ENCODE assay signal across 14 cellular contexts in genomic region chr20:13741879-13742278, GRCh38. TPM values are rescaled to one million over a fixed set of nuclear protein-coding genes. Genes with fewer than 3 reads are reported as not detected.
A peak's percentile ranks its signal among the peaks of the same experiment; 100 is the strongest.
DNase-seq lines count a peak whose midpoint lies in the region; ATAC-seq, FAIRE-seq and TF ChIP-seq lines count a peak whose summit lies in the region.
"Had no signal": no experiment of that assay in that cellular context is flagged by ENCODE, and none has a peak within 500 bp of the region (broad histone marks: within the 10 kb centered on the region; RNA-seq: fewer than 3 reads in every experiment).

No MANE protein-coding gene starts in this region.

- no peak overlapping the region for H2AFZ ChIP-seq in K562 (ENCODE audit: low read depth, low read length)
- H2AFZ ChIP-seq: GM23248 had no signal

- H3K9ac ChIP-seq in K562 (ENCODE audit: insufficient read depth in 1 of 2, low read depth in 2 of 2, low read length in 2 of 2) = no peak overlapping the region
- H3K9ac ChIP-seq: BLaER1 treated with 17β-estradiol and CSF1 and Interleukin-3, amounts not matched to agents 10 nM and 100 nM; GM23248 had no signal

- intact Hi-C loops in K562 (cut with micrococcal nuclease) = no loop called here

- FAIRE-seq in A549 (lab: Jason Lieb, UNC) (no peak), K562 (lab: Jason Lieb, UNC) (no peak)
- FAIRE-seq: GM18507, H54 had no signal

- POLR2A ChIA-PET in A549 (lab: Yijun Ruan, JAX) (no interaction called here), K562 (lab: Yijun Ruan, JAX) (no interaction called here)

- no peak for TF ChIP-seq POLR2A in A549 (IDR thresholded peaks at IDR 0.05; ENCODE audit: low read length)
- TF ChIP-seq POLR2A in K562 (conservative IDR thresholded peaks at IDR 0.05) = no peak

- TF ChIP-seq RAD21 in A549 (conservative IDR thresholded peaks at IDR 0.05 in 1 of 2, IDR thresholded peaks at IDR 0.05 in 1 of 2) (no peak), K562 (CRISPR knock-in tag; conservative IDR thresholded peaks at IDR 0.05 in 1 of 2, IDR thresholded peaks at IDR 0.05 in 1 of 2) (no peak)

- CTCF ChIA-PET in A549 (lab: Yijun Ruan, JAX) = interaction anchor here (1.1 kb wide), 1 partner anchor 20 kb away, joined by 3 read pairs; no protein-coding TSS in a partner anchor
- CTCF ChIA-PET in K562 (lab: Yijun Ruan, JAX; ENCODE audit: low intra/inter-chr PET ratio) = interaction anchor here (0.7 kb wide), 1 partner anchor 38 kb away, joined by 3 read pairs; no protein-coding TSS in a partner anchor

- peak; percentile 49 for ATAC-seq in activated naive CD8-positive, alpha-beta T cell treated with anti-CD3 and anti-CD28 coated beads, Interleukin-2, amount 50 U/mL, for 24 hours
- ATAC-seq in A549 (no peak), K562 (no peak)

- H3K27ac ChIP-seq in A549 (peak overlapping the region in 1 of 2 experiments; percentile 48; a peak in 1 of 6 replicates), K562 (ENCODE audit: extremely low read depth, low read depth, low read length) (no peak overlapping the region)
- H3K27ac ChIP-seq: BLaER1 treated with 17β-estradiol and CSF1 and Interleukin-3, amounts not matched to agents 10 nM and 100 nM; GM23248 had no signal

- H3K4me2 ChIP-seq in A549 = no peak overlapping the region
- H3K4me2 ChIP-seq in K562 (ENCODE audit: insufficient read depth, low read length) = no peak overlapping the region
- H3K4me2 ChIP-seq: BLaER1 treated with 17β-estradiol and CSF1 and Interleukin-3, amounts not matched to agents 10 nM and 100 nM had no signal

- no peaks in the 10 kb centered on the region for H3K27me3 Mint-ChIP-seq in activated naive CD8-positive, alpha-beta T cell treated with anti-CD3 and anti-CD28 coated beads, Interleukin-2, amount 50 U/mL, for 24 hours
- no peaks in the 10 kb centered on the region for H3K27me3 Mint-ChIP-seq in activated naive CD8-positive, alpha-beta T cell treated with anti-CD3 and anti-CD28 coated beads for 36 hours
- H3K27me3 Mint-ChIP-seq: CD4-positive, CD25-positive, alpha-beta regulatory T cell; IgD-negative memory B cell had no signal

- no peaks in the 10 kb centered on the region for H4K20me1 ChIP-seq in K562 (replicated peaks; ENCODE audit: control insufficient read depth, insufficient read depth, low read length)

- no peaks in the 10 kb centered on the region; the same call in 2 of the 3 replicates for H3K79me2 ChIP-seq in K562 (ENCODE audit: control insufficient read depth, insufficient read depth, low read length)

- peaks cover 22% of the 10 kb centered on the region for H3K9me3 Mint-ChIP-seq in activated naive CD8-positive, alpha-beta T cell treated with anti-CD3 and anti-CD28 coated beads, Interleukin-2, amount 50 U/mL, for 24 hours
- peaks cover 20% of the 10 kb centered on the region for H3K9me3 Mint-ChIP-seq in activated naive CD8-positive, alpha-beta T cell treated with anti-CD3 and anti-CD28 coated beads for 36 hours

- H3K4me1 Mint-ChIP-seq in activated naive CD8-positive, alpha-beta T cell treated with anti-CD3 and anti-CD28 coated beads, Interleukin-2, amount 50 U/mL, for 24 hours = peaks cover 19% of the 10 kb centered on the region
- peaks cover 10% of the 10 kb centered on the region for H3K4me1 Mint-ChIP-seq in activated naive CD8-positive, alpha-beta T cell treated with anti-CD3 and anti-CD28 coated beads for 36 hours

- H3K4me3 ChIP-seq in A549 (no peak overlapping the region), K562 (no peak overlapping the region)
- H3K4me3 ChIP-seq: GM23248 had no signal

- BruUV-seq in K562 (replicated peaks; lab: Mats Ljungman, UMichigan) = no TSS peak

- in situ Hi-C loops in K562 (cut with MboI) = no loop called here

- TF ChIP-seq EP300 in A549 (IDR thresholded peaks at IDR 0.05) = no peak
- no peak for TF ChIP-seq EP300 in K562 (IDR thresholded peaks at IDR 0.05; ENCODE audit: low read length)

- H3K9me3 ChIP-seq in A549 (peaks cover 15% of the 10 kb centered on the region), K562 (replicated peaks; ENCODE audit: control insufficient read depth, insufficient read depth, low read depth, low read length) (no peaks in the 10 kb centered on the region)

- H3K27ac Mint-ChIP-seq in activated naive CD8-positive, alpha-beta T cell treated with anti-CD3 and anti-CD28 coated beads, Interleukin-2, amount 50 U/mL, for 24 hours = peak overlapping the region; percentile 25
- H3K27ac Mint-ChIP-seq in activated naive CD8-positive, alpha-beta T cell treated with anti-CD3 and anti-CD28 coated beads for 36 hours = no peak overlapping the region
- H3K27ac Mint-ChIP-seq: CD4-positive, CD25-positive, alpha-beta regulatory T cell; IgD-negative memory B cell had no signal

- H3K27me3 ChIP-seq in K562 (ENCODE audit: control insufficient read depth in 2 of 2, insufficient read depth in 2 of 2, low read length in 2 of 2) = no peaks in the 10 kb centered on the region
- H3K27me3 ChIP-seq: BLaER1 treated with 17β-estradiol and CSF1 and Interleukin-3, amounts not matched to agents 10 nM and 100 nM had no signal

- 94% methylated on average over 6 of the region's 6 CpGs for WGBS in A549 (ENCODE audit: missing lambda C conversion rate)
- 79% methylated on average over 6 of the region's 6 CpGs for WGBS in K562 (ENCODE audit: insufficient coverage, low coverage, missing lambda C conversion rate)

- TF ChIP-seq CTCF in A549 (IDR thresholded peaks at IDR 0.05) = no peak
- TF ChIP-seq CTCF in K562 (IDR thresholded peaks at IDR 0.05 in 2 of 3, conservative IDR thresholded peaks at IDR 0.05 in 1 of 3; ENCODE audit: insufficient read depth in 2 of 3, low read depth in 1 of 3, low read length in 3 of 3) = no peak

- H3K4me3 Mint-ChIP-seq in activated naive CD8-positive, alpha-beta T cell treated with anti-CD3 and anti-CD28 coated beads, Interleukin-2, amount 50 U/mL, for 24 hours = no peak overlapping the region
- H3K4me3 Mint-ChIP-seq in activated naive CD8-positive, alpha-beta T cell treated with anti-CD3 and anti-CD28 coated beads for 36 hours = no peak overlapping the region
- H3K4me3 Mint-ChIP-seq: CD4-positive, CD25-positive, alpha-beta regulatory T cell; IgD-negative memory B cell had no signal

- H3K4me1 ChIP-seq in A549 (no peaks in the 10 kb centered on the region), K562 (replicated peaks in 1 of 2; ENCODE audit: control insufficient read depth in 2 of 2, insufficient read depth in 2 of 2, low read length in 2 of 2) (no peaks in the 10 kb centered on the region; a peak in 1 of 5 replicates)

- DNase-seq in activated naive CD8-positive, alpha-beta T cell treated with anti-CD3 and anti-CD28 coated beads, Interleukin-2, amount 50 U/mL, for 24 hours = no peak
- DNase-seq in activated naive CD8-positive, alpha-beta T cell treated with anti-CD3 and anti-CD28 coated beads for 36 hours = no peak
- DNase-seq in A549 (ENCODE audit: low read depth in 1 of 2, low spot score in 1 of 2) (no peak), HT-29 (ENCODE audit: low spot score) (peak; percentile 12), K562 (ENCODE audit: extremely low read depth in 1 of 4, low spot score in 3 of 4) (no peak), GM19240 (ENCODE audit: insufficient read length, low spot score) (no peak), inferior parietal cortex (ENCODE audit: extremely low spot score) (no peak)
- DNase-seq: CD4-positive, CD25-positive, alpha-beta regulatory T cell; DMS53; GM23248 had no signal

- H3K36me3 Mint-ChIP-seq in activated naive CD8-positive, alpha-beta T cell treated with anti-CD3 and anti-CD28 coated beads, Interleukin-2, amount 50 U/mL, for 24 hours (ENCODE audit: low read depth) = peaks cover 75% of the 10 kb centered on the region
- H3K36me3 Mint-ChIP-seq in activated naive CD8-positive, alpha-beta T cell treated with anti-CD3 and anti-CD28 coated beads for 36 hours = peaks cover 65% of the 10 kb centered on the region

- H3K9me1 ChIP-seq in K562 (ENCODE audit: control insufficient read depth, insufficient read depth, low read length) = no peaks in the 10 kb centered on the region

- H3K36me3 ChIP-seq in K562 (ENCODE audit: control insufficient read depth, insufficient read depth, low read length) = peaks cover 40% of the 10 kb centered on the region; the same call in 1 of the 3 replicates

RNA-seq across cellular contexts. Expression of gene ESF1, which starts 42.8 kb away (rescaled TPM):
- total RNA-seq in activated naive CD8-positive, alpha-beta T cell treated with anti-CD3 and anti-CD28 coated beads for 36 hours = 10 to 100 TPM; 26.8 to 29.2 TPM
- polyA plus RNA-seq in A549 (2011; rRNA removed) (12.2 and 30.5 TPM in 2 replicates), A549 (2017; fragmentation: RNase III; extraction: RNeasy Plus Mini Kit Qiagen cat#74134 plus additional on column Dnase treatment) (30.6 to 34.8 TPM (median 32.3 TPM) in 3 replicates), K562 (2011; rRNA removed) (6.1 and 7.0 TPM in 2 replicates), K562 (2014; fragmentation: Illumina TruSeq; extraction: Trizol) (21.7 and 28.9 TPM in 2 replicates), K562 (2014; fragmentation: Nextera tagmentation; extraction: Ambion mirVana) (10 to 100 TPM; 14.7 to 15.8 TPM), K562 (2014; rRNA removed) (17.4 and 19.2 TPM in 2 replicates)
- 2.3 and 3.1 TPM in 2 replicates for polyA plus RNA-seq in A549 (2012; cell fraction: cytosol; rRNA removed)
- polyA plus RNA-seq in A549 (2012; cell fraction: nucleus; rRNA removed) = 1.1 and 1.4 TPM in 2 replicates
- polyA minus RNA-seq in A549 (2011; rRNA and poly(A)+ RNA removed) = 1.7 and 1.8 TPM in 2 replicates
- 3.7 and 4.7 TPM in 2 replicates for total RNA-seq in HT-29 (2014; rRNA removed; shearing (Covaris generic))
- total RNA-seq in K562 (2011; cell fraction: chromatin; rRNA removed; ENCODE audit: low replicate concordance) = 1.6 and 23.4 TPM in 2 replicates
- 1.0 and 2.2 TPM in 2 replicates for total RNA-seq in K562 (2011; cell fraction: nucleolus; rRNA removed)
- total RNA-seq in K562 (2011; cell fraction: nucleoplasm; rRNA removed) = 3.4 and 4.7 TPM in 2 replicates
- total RNA-seq in K562 (2014; rRNA removed) (16.0 and 18.6 TPM in 2 replicates), K562 (2014; rRNA removed; fragmentation: Illumina TruSeq; extraction: Trizol) (30.4 and 32.8 TPM in 2 replicates), K562 (2015; rRNA removed; fragmentation: Illumina TruSeq; extraction: Trizol) (27.5 and 29.2 TPM in 2 replicates), K562 (2021) (13.8 and 14.0 TPM in 2 replicates)
- polyA plus RNA-seq in K562 (2011; cell fraction: cytosol; rRNA removed) = 0.25 and 1.1 TPM in 2 replicates
- polyA plus RNA-seq in K562 (2011; cell fraction: nucleus; rRNA removed) = 1.2 and 2.3 TPM in 2 replicates
- 7.1 and 15.7 TPM in 2 replicates for polyA plus RNA-seq in K562 (2012)
- polyA minus RNA-seq in K562 (2011; rRNA and poly(A)+ RNA removed) = 12.0 and 17.8 TPM in 2 replicates
- 4.0 and 6.5 TPM in 2 replicates for polyA minus RNA-seq in K562 (2011; cell fraction: cytosol; rRNA and poly(A)+ RNA removed)
- polyA minus RNA-seq in K562 (2011; cell fraction: nucleus; rRNA and poly(A)+ RNA removed) = 5.4 and 15.1 TPM in 2 replicates

RNA-seq across cellular contexts. Expression of gene NDUFAF5, which starts 42.9 kb away (rescaled TPM):
- 10 to 100 TPM; 31.5 to 31.9 TPM for total RNA-seq in activated naive CD8-positive, alpha-beta T cell treated with anti-CD3 and anti-CD28 coated beads for 36 hours
- polyA plus RNA-seq in A549 (2011; rRNA removed) (36.6 and 53.5 TPM in 2 replicates), A549 (2017; fragmentation: RNase III; extraction: RNeasy Plus Mini Kit Qiagen cat#74134 plus additional on column Dnase treatment) (25.4 to 29.2 TPM (median 27.0 TPM) in 3 replicates), K562 (2011; rRNA removed) (25.3 and 29.5 TPM in 2 replicates), K562 (2014; fragmentation: Illumina TruSeq; extraction: Trizol) (20.3 and 20.5 TPM in 2 replicates), K562 (2014; fragmentation: Nextera tagmentation; extraction: Ambion mirVana) (10 to 100 TPM; 27.3 to 32.3 TPM), K562 (2014; rRNA removed) (25.5 and 31.8 TPM in 2 replicates)
- 14.2 and 16.2 TPM in 2 replicates for polyA plus RNA-seq in A549 (2012; cell fraction: cytosol; rRNA removed)
- polyA plus RNA-seq in A549 (2012; cell fraction: nucleus; rRNA removed) = 7.9 and 20.2 TPM in 2 replicates
- polyA minus RNA-seq in A549 (2011; rRNA and poly(A)+ RNA removed) = 14.5 and 16.4 TPM in 2 replicates
- total RNA-seq in HT-29 (2014; rRNA removed; shearing (Covaris generic)) = 15.7 and 19.9 TPM in 2 replicates
- total RNA-seq in K562 (2011; cell fraction: chromatin; rRNA removed; ENCODE audit: low replicate concordance) = 14.1 and 79.1 TPM in 2 replicates
- 13.7 and 15.5 TPM in 2 replicates for total RNA-seq in K562 (2011; cell fraction: nucleolus; rRNA removed)
- total RNA-seq in K562 (2011; cell fraction: nucleoplasm; rRNA removed) = 20.4 and 28.9 TPM in 2 replicates
- total RNA-seq in K562 (2014; rRNA removed) (16.1 and 17.2 TPM in 2 replicates), K562 (2014; rRNA removed; fragmentation: Illumina TruSeq; extraction: Trizol) (30.3 and 36.5 TPM in 2 replicates), K562 (2015; rRNA removed; fragmentation: Illumina TruSeq; extraction: Trizol) (20.3 and 23.6 TPM in 2 replicates), K562 (2021) (27.8 and 33.1 TPM in 2 replicates)
- polyA plus RNA-seq in K562 (2011; cell fraction: cytosol; rRNA removed) = 4.5 and 15.9 TPM in 2 replicates
- 18.8 and 50.8 TPM in 2 replicates for polyA plus RNA-seq in K562 (2011; cell fraction: nucleus; rRNA removed)
- polyA plus RNA-seq in K562 (2012) = 16.6 and 18.1 TPM in 2 replicates
- 25.3 and 37.2 TPM in 2 replicates for polyA minus RNA-seq in K562 (2011; rRNA and poly(A)+ RNA removed)
- polyA minus RNA-seq in K562 (2011; cell fraction: cytosol; rRNA and poly(A)+ RNA removed) = 7.2 and 12.5 TPM in 2 replicates
- 16.0 and 42.3 TPM in 2 replicates for polyA minus RNA-seq in K562 (2011; cell fraction: nucleus; rRNA and poly(A)+ RNA removed)
